ENCODE assay signal across 10 cellular contexts in the genomic region with DNA sequence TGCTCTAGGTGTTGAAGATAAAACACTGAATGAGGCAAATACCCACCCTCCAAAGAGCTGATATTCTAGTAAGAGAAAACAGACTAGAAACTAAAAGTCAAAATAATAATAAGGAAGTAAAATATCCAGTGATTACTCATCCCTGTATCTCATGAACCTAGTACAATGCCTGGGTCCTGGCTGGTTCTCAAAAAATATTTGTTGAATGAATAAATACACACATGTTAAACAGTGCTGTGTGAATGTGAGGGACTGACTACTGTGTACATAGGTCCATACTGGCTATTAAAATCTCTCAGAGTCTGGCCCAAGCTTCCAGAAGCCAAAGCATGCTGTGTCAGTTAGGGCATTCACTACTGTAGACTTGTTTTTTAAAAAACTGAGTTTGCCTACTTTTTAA.
DNase-seq lines count a peak whose midpoint lies in the region; ATAC-seq and TF ChIP-seq lines count a peak whose summit lies in the region.
"Had no signal": no experiment of that assay in that cellular context is flagged by ENCODE, and none has a peak within 500 bp of the region (broad histone marks: within the 10 kb centered on the region; RNA-seq: fewer than 3 reads in every experiment).

No MANE protein-coding gene starts in this region.

- intact Hi-C loops in CD14-positive monocyte (cut with micrococcal nuclease): no loop called here
- intact Hi-C loops in colonic mucosa (cut with DNase I): no loop called here

- peak overlapping the region in 1 of 2 donors; percentile 52 for H3K4me3 Mint-ChIP-seq in CD14-positive monocyte
- H3K4me3 Mint-ChIP-seq in WTC11: no peak overlapping the region

- DNase-seq in CD14-positive monocyte (ENCODE audit: low spot score) (no peak), M059J (ENCODE audit: low read depth) (peak; percentile 54), colonic mucosa (no peak), osteoblast (ENCODE audit: insufficient read length, low spot score, missing footprints) (no peak), cerebellar nuclear complex (lab: John Stamatoyannopoulos, UW) (no peak), cerebellar cortex (ENCODE audit: low spot score) (no peak), WTC11 (ENCODE audit: low spot score) (no peak)
- DNase-seq: NCI-H187 had no signal

- H3K27ac Mint-ChIP-seq in CD14-positive monocyte (peak overlapping the region; percentile 38 to 92 (median 83)), WTC11 (no peak overlapping the region)

- no peak overlapping the region for H3K4me3 ChIP-seq in colonic mucosa
- no peak overlapping the region for H3K4me3 ChIP-seq in osteoblast (ENCODE audit: insufficient read depth, low read length)
- H3K4me3 ChIP-seq: cardiac muscle cell had no signal

- H3K36me3 ChIP-seq in colonic mucosa (no peaks in the 10 kb centered on the region), osteoblast (ENCODE audit: insufficient read depth, low read length) (no peaks in the 10 kb centered on the region)
- H3K36me3 ChIP-seq: cardiac muscle cell had no signal

- H3K27me3 Mint-ChIP-seq in CD14-positive monocyte (ENCODE audit: low read depth in 3 of 3): peaks cover 0 to 3% (median 0%) of the 10 kb centered on the region in 3 donors
- H3K27me3 Mint-ChIP-seq in WTC11 (ENCODE audit: low read depth): no peaks in the 10 kb centered on the region

- no peak for TF ChIP-seq CTCF in CD14-positive monocyte (IDR thresholded peaks at IDR 0.05)
- no peak for TF ChIP-seq CTCF in colonic mucosa (IDR thresholded peaks at IDR 0.05)
- TF ChIP-seq CTCF in osteoblast (IDR thresholded peaks at IDR 0.05; ENCODE audit: extremely low read depth, low read depth, low read length): no peak
- TF ChIP-seq CTCF in WTC11 (IDR thresholded peaks at IDR 0.05): no peak

- CTCF ChIA-PET in WTC11 (lab: Charles Lee): no interaction called here

- no peaks in the 10 kb centered on the region for H3K79me2 ChIP-seq in osteoblast (ENCODE audit: insufficient read depth, low read length)

- no peak overlapping the region for H3K9ac ChIP-seq in colonic mucosa (ENCODE audit: low read depth in 2 of 2, low read length in 2 of 2)

- H3K27ac ChIP-seq in colonic mucosa: peak overlapping the region; percentile 0
- H3K27ac ChIP-seq in osteoblast (ENCODE audit: low read depth, low read length): peak overlapping the region; percentile 5
- H3K27ac ChIP-seq: cardiac muscle cell had no signal

- peak overlapping the region; percentile 4 for H3K4me2 ChIP-seq in osteoblast (ENCODE audit: insufficient read depth, low read length)

- peaks cover 3 to 13% of the 10 kb centered on the region in 2 donors for H3K36me3 Mint-ChIP-seq in CD14-positive monocyte
- H3K36me3 Mint-ChIP-seq in WTC11: no peaks in the 10 kb centered on the region

- H4K20me1 ChIP-seq in osteoblast (ENCODE audit: insufficient read depth, low read length): no peaks in the 10 kb centered on the region

- H3K9me3 ChIP-seq in colonic mucosa (no peaks in the 10 kb centered on the region), osteoblast (ENCODE audit: low read depth, low read length) (no peaks in the 10 kb centered on the region)

- no peak for ATAC-seq in GM19324 (IDR thresholded peaks at IDR 0.05; ENCODE audit: low FRiP score, unreplicated experiment)
- ATAC-seq in WTC11: no peak

- POLR2A ChIA-PET in WTC11 (lab: Charles Lee): no interaction called here

- H3K27me3 ChIP-seq in colonic mucosa: no peaks in the 10 kb centered on the region
- no peaks in the 10 kb centered on the region for H3K27me3 ChIP-seq in osteoblast (ENCODE audit: insufficient read depth, low read length)
- H3K27me3 ChIP-seq: cardiac muscle cell had no signal

- H3K9me3 Mint-ChIP-seq in CD14-positive monocyte (no peaks in the 10 kb centered on the region), WTC11 (no peaks in the 10 kb centered on the region)

- no peaks in the 10 kb centered on the region for H3K4me1 ChIP-seq in colonic mucosa
- H3K4me1 ChIP-seq in osteoblast (ENCODE audit: insufficient read depth, low read length): peaks cover 78% of the 10 kb centered on the region

- H2AFZ ChIP-seq in osteoblast (ENCODE audit: low read length): no peak overlapping the region

- H3K4me1 Mint-ChIP-seq in CD14-positive monocyte (peaks cover 75% of the 10 kb centered on the region), WTC11 (peaks cover 24% of the 10 kb centered on the region)

TF ChIP-seq in WTC11, 78 proteins besides CTCF, POLR2A, EP300 and RAD21:
- TF ChIP-seq, protein P1, sequence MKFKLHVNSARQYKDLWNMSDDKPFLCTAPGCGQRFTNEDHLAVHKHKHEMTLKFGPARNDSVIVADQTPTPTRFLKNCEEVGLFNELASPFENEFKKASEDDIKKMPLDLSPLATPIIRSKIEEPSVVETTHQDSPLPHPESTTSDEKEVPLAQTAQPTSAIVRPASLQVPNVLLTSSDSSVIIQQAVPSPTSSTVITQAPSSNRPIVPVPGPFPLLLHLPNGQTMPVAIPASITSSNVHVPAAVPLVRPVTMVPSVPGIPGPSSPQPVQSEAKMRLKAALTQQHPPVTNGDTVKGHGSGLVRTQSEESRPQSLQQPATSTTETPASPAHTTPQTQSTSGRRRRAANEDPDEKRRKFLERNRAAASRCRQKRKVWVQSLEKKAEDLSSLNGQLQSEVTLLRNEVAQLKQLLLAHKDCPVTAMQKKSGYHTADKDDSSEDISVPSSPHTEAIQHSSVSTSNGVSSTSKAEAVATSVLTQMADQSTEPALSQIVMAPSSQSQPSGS (CRISPR knock-in tag; IDR thresholded peaks at IDR 0.05; ENCODE audit: borderline replicate concordance, low read depth): no peak
- TF ChIP-seq, protein P2, sequence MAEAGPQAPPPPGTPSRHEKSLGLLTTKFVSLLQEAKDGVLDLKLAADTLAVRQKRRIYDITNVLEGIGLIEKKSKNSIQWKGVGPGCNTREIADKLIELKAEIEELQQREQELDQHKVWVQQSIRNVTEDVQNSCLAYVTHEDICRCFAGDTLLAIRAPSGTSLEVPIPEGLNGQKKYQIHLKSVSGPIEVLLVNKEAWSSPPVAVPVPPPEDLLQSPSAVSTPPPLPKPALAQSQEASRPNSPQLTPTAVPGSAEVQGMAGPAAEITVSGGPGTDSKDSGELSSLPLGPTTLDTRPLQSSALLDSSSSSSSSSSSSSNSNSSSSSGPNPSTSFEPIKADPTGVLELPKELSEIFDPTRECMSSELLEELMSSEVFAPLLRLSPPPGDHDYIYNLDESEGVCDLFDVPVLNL (CRISPR knock-in tag; IDR thresholded peaks at IDR 0.05; ENCODE audit: borderline replicate concordance, low read depth): no peak
- TF ChIP-seq JUN (CRISPR knock-in tag; IDR thresholded peaks at IDR 0.05): no peak
- TF ChIP-seq, protein P3, sequence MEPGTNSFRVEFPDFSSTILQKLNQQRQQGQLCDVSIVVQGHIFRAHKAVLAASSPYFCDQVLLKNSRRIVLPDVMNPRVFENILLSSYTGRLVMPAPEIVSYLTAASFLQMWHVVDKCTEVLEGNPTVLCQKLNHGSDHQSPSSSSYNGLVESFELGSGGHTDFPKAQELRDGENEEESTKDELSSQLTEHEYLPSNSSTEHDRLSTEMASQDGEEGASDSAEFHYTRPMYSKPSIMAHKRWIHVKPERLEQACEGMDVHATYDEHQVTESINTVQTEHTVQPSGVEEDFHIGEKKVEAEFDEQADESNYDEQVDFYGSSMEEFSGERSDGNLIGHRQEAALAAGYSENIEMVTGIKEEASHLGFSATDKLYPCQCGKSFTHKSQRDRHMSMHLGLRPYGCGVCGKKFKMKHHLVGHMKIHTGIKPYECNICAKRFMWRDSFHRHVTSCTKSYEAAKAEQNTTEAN (CRISPR knock-in tag; IDR thresholded peaks at IDR 0.05): no peak
